ENCODE assay signal across 8 cellular contexts in genomic region chr9:14400658-14400995, GRCh38.
DNase-seq lines count a peak whose midpoint lies in the region; ATAC-seq and TF ChIP-seq lines count a peak whose summit lies in the region.

No MANE protein-coding gene starts in this region.

- no peak overlapping the region for H3K27ac Mint-ChIP-seq in activated CD4-positive, alpha-beta memory T cell treated with anti-CD3 and anti-CD28 coated beads for 36 hours

- H3K4me3 ChIP-seq in epithelial cell of esophagus (ENCODE audit: low read length) = no peak overlapping the region

- H3K4me1 Mint-ChIP-seq in activated CD4-positive, alpha-beta memory T cell treated with anti-CD3 and anti-CD28 coated beads for 36 hours (ENCODE audit: low read depth) = no peaks in the 10 kb centered on the region

- CTCF ChIA-PET in HEK293T (lab: Yijun Ruan, JAX) = no interaction called here
- CTCF ChIA-PET in activated CD4-positive, alpha-beta memory T cell treated with anti-CD3 and anti-CD28 coated beads for 36 hours (lab: Charles Lee) = no interaction called here

- no peak overlapping the region for H3K4me3 Mint-ChIP-seq in activated CD4-positive, alpha-beta memory T cell treated with anti-CD3 and anti-CD28 coated beads for 36 hours

- no peaks in the 10 kb centered on the region for H3K36me3 Mint-ChIP-seq in activated CD4-positive, alpha-beta memory T cell treated with anti-CD3 and anti-CD28 coated beads for 36 hours

- intact Hi-C loops in left colon (cut with DNase I, micrococcal nuclease) = no loop called here
- intact Hi-C loops in activated CD4-positive, alpha-beta memory T cell treated with anti-CD3 and anti-CD28 coated beads for 36 hours (cut with micrococcal nuclease) = no loop called here

- POLR2A ChIA-PET in HEK293T (lab: Yijun Ruan, JAX) = no interaction called here
- POLR2A ChIA-PET in activated CD4-positive, alpha-beta memory T cell treated with anti-CD3 and anti-CD28 coated beads for 36 hours (lab: Charles Lee) = no interaction called here

- DNase-seq in HEK293T (ENCODE audit: extremely low spot score) (peak; percentile 17), OCI-M1 (lab: John Stamatoyannopoulos, UW) (peak; percentile 58), epithelial cell of esophagus (ENCODE audit: low read depth) (peak; percentile 76), mucosa of gallbladder (ENCODE audit: low spot score) (peak; percentile 55), left colon (no peak)
- no peak for DNase-seq in activated T-cell treated with anti-CD3 and anti-CD28 coated beads, Interleukin-2, amount 50 U/mL, for 1 hour
- DNase-seq in activated CD4-positive, alpha-beta memory T cell treated with anti-CD3 and anti-CD28 coated beads for 36 hours = no peak

- TF ChIP-seq CTCF in epithelial cell of esophagus (IDR thresholded peaks at IDR 0.05; ENCODE audit: insufficient read depth, low read depth, low read length, missing control alignments) = peak; percentile 66

- H3K9me3 Mint-ChIP-seq in activated CD4-positive, alpha-beta memory T cell treated with anti-CD3 and anti-CD28 coated beads for 36 hours = no peaks in the 10 kb centered on the region

- H3K27me3 Mint-ChIP-seq in activated CD4-positive, alpha-beta memory T cell treated with anti-CD3 and anti-CD28 coated beads for 36 hours = no peaks in the 10 kb centered on the region

- ATAC-seq in HG03460 (IDR thresholded peaks at IDR 0.05; ENCODE audit: unreplicated experiment) (no peak), left colon (no peak)

TF ChIP-seq in HEK293T, 16 proteins besides CTCF, POLR2A, EP300 and RAD21:
- TF ChIP-seq LEF1 (IDR thresholded peaks at IDR 0.05; ENCODE audit: borderline replicate concordance) = no peak
- TF ChIP-seq FOXA1 (IDR thresholded peaks at IDR 0.05) = no peak
- no peak for TF ChIP-seq NFRKB (IDR thresholded peaks at IDR 0.05)
- TF ChIP-seq ARNT (IDR thresholded peaks at IDR 0.05) = no peak
- no peak for TF ChIP-seq SP1 (IDR thresholded peaks at IDR 0.05)
- TF ChIP-seq CTBP1 (IDR thresholded peaks at IDR 0.05; ENCODE audit: borderline replicate concordance) = no peak
- TF ChIP-seq FOXK2 (IDR thresholded peaks at IDR 0.05) = no peak
- TF ChIP-seq SUZ12 (IDR thresholded peaks at IDR 0.05) = no peak
- TF ChIP-seq, protein P1, sequence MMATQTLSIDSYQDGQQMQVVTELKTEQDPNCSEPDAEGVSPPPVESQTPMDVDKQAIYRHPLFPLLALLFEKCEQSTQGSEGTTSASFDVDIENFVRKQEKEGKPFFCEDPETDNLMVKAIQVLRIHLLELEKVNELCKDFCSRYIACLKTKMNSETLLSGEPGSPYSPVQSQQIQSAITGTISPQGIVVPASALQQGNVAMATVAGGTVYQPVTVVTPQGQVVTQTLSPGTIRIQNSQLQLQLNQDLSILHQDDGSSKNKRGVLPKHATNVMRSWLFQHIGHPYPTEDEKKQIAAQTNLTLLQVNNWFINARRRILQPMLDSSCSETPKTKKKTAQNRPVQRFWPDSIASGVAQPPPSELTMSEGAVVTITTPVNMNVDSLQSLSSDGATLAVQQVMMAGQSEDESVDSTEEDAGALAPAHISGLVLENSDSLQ (IDR thresholded peaks at IDR 0.05) = no peak
- TF ChIP-seq BHLHE40 (IDR thresholded peaks at IDR 0.05; ENCODE audit: borderline replicate concordance) = no peak
- no peak for TF ChIP-seq L3MBTL2 (conservative IDR thresholded peaks at IDR 0.05)
- no peak for TF ChIP-seq FOXM1 (IDR thresholded peaks at IDR 0.05; ENCODE audit: borderline replicate concordance)
- no peak for TF ChIP-seq HDGF (IDR thresholded peaks at IDR 0.05; ENCODE audit: borderline replicate concordance)
- no peak for TF ChIP-seq TARDBP (IDR thresholded peaks at IDR 0.05)

Comparison
In these comparisons a context has a peak if more than half of its experiments do, and no peak if none do; other contexts are left out.
1. DNase-seq: peak in HEK293T (single experiment), OCI-M1 (single experiment), epithelial cell of esophagus (single experiment) and mucosa of gallbladder (single experiment); none in activated T-cell treated with anti-CD3 and anti-CD28 coated beads, Interleukin-2, amount 50 U/mL, for 1 hour (single experiment), left colon (0 of 2) and activated CD4-positive, alpha-beta memory T cell treated with anti-CD3 and anti-CD28 coated beads for 36 hours (single experiment).